Comparison of ENCODE assay signal across 12 cellular contexts in the genomic region with DNA sequence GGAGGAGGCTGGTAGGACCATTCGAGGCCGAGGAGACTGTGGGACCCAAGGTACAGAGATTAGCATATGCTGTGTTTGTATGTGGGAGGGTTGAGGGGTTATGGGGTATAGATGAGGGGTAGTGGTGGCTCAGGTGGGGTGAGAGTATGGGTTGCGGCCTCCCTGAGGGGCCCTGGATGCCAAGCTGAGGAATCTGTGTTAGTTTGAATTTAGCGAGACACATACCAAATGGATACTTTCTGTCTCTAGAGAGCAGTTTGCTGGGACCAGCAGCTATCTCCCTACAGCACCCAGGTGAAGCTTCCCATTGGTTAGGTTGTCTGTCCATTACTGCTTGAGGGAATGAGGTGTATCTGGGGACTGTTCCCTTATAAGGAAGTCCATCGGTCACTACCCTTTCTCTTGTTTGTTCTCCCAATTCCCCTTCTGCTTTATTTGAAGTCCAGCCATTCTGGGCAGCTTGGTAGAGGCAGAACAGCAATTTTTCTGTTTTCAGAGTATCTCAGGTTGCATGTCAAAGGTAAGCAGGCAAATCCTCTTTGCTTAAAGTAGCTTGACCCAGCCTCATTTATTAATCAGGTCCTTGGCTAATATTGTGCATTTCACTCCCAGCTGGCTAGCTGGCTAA. TPM values are rescaled to one million over a fixed set of nuclear protein-coding genes. Genes with fewer than 3 reads are reported as not detected.
DNase-seq lines count a peak whose midpoint lies in the region; ATAC-seq and TF ChIP-seq lines count a peak whose summit lies in the region.
"Had no signal": no experiment of that assay in that cellular context is flagged by ENCODE, and none has a peak within 500 bp of the region (broad histone marks: within the 10 kb centered on the region; RNA-seq: fewer than 3 reads in every experiment).

No MANE protein-coding gene starts in this region.

- intact Hi-C loops in Calu3 (cut with micrococcal nuclease; ENCODE audit: unreplicated experiment), result loop anchor here (1.0 kb wide), 1 partner anchor 12 kb away; no protein-coding TSS in a partner anchor
- intact Hi-C loops in uterus (cut with DNase I; ENCODE audit: low total_unique reads), result no loop called here

- no peak for TF ChIP-seq POLR2A in suprapubic skin (IDR thresholded peaks at IDR 0.05)
- no peak for TF ChIP-seq POLR2A in uterus (IDR thresholded peaks at IDR 0.05)

- peaks cover 67% of the 10 kb centered on the region for H3K4me1 Mint-ChIP-seq in Calu3 (ENCODE audit: low read depth, unreplicated experiment)
- H3K4me1 Mint-ChIP-seq in endodermal cell, result peaks cover 69% of the 10 kb centered on the region

- H3K9me3 Mint-ChIP-seq in Calu3 (ENCODE audit: low read depth, unreplicated experiment), result no peaks in the 10 kb centered on the region
- H3K9me3 Mint-ChIP-seq in endodermal cell, result no peaks in the 10 kb centered on the region
- H3K9me3 Mint-ChIP-seq: T-cell had no signal

- H3K27ac Mint-ChIP-seq in Calu3 (ENCODE audit: unreplicated experiment) (peak overlapping the region; percentile 51), endodermal cell (peak overlapping the region; percentile 90)

- CTCF ChIA-PET in Calu3 (lab: Charles Lee), result interaction anchor here (1.2 to 3.4 kb wide), 5 partner anchors 11 to 196 kb away, joined by 3 to 19 read pairs (median 5); no protein-coding TSS in a partner anchor

- H3K36me3 ChIP-seq in endodermal cell (ENCODE audit: control insufficient read depth, insufficient read depth, low read length) (peaks cover 3% of the 10 kb centered on the region), parathyroid adenoma (ENCODE audit: control insufficient read depth, insufficient read depth, low read length) (no peaks in the 10 kb centered on the region), suprapubic skin (peaks cover 3% of the 10 kb centered on the region), uterus (no peaks in the 10 kb centered on the region)

- TF ChIP-seq CTCF in Calu3 (IDR thresholded peaks at IDR 0.05; ENCODE audit: unreplicated experiment) (no peak), endodermal cell (conservative IDR thresholded peaks at IDR 0.05) (no peak), parathyroid adenoma (IDR thresholded peaks at IDR 0.05) (no peak), suprapubic skin (IDR thresholded peaks at IDR 0.05) (no peak), uterus (IDR thresholded peaks at IDR 0.05) (no peak)

- H3K4me2 ChIP-seq in parathyroid adenoma (ENCODE audit: low read length), result no peak overlapping the region

- no TSS peak for BruUV-seq in Calu3 (replicated peaks; lab: Mats Ljungman, UMichigan)

- H3K9ac ChIP-seq in endodermal cell (ENCODE audit: extremely low read depth, low read length, poor library complexity, severe bottlenecking) (no peak overlapping the region), parathyroid adenoma (no peak overlapping the region)

- H3K4me3 ChIP-seq in endodermal cell (ENCODE audit: low read length), result peak overlapping the region; percentile 2
- no peak overlapping the region for H3K4me3 ChIP-seq in parathyroid adenoma (ENCODE audit: low read depth, low read length)
- no peak overlapping the region for H3K4me3 ChIP-seq in suprapubic skin
- no peak overlapping the region for H3K4me3 ChIP-seq in uterus

- peaks cover 75% of the 10 kb centered on the region for H3K79me2 ChIP-seq in parathyroid adenoma

- H3K27me3 ChIP-seq in endodermal cell (ENCODE audit: control insufficient read depth, insufficient read depth, low read length, poor library complexity, severe bottlenecking) (no peaks in the 10 kb centered on the region), parathyroid adenoma (ENCODE audit: control insufficient read depth, insufficient read depth, low read length) (no peaks in the 10 kb centered on the region), suprapubic skin (no peaks in the 10 kb centered on the region), uterus (no peaks in the 10 kb centered on the region)

- H3K4me1 ChIP-seq in endodermal cell (ENCODE audit: control insufficient read depth, insufficient read depth, low read length) (peaks cover 38% of the 10 kb centered on the region), parathyroid adenoma (peaks cover 38% of the 10 kb centered on the region), suprapubic skin (peaks cover 58% of the 10 kb centered on the region), uterus (peaks cover 0 to 14% of the 10 kb centered on the region in 2 donors)

- H3K4me3 Mint-ChIP-seq in Calu3 (ENCODE audit: low read depth, unreplicated experiment) (peak overlapping the region; percentile 15), endodermal cell (peak overlapping the region; percentile 30)

- H3K27ac ChIP-seq in endodermal cell (ENCODE audit: low read depth, low read length) (no peak overlapping the region), parathyroid adenoma (peak overlapping the region; percentile 1), suprapubic skin (no peak overlapping the region), uterus (no peak overlapping the region)

- peak; percentile 45 for DNase-seq in Calu3
- DNase-seq in NCI-H774 (lab: John Stamatoyannopoulos, UW), result peak; percentile 38
- DNase-seq in endodermal cell, result peak; percentile 77
- no peak for DNase-seq in suprapubic skin (ENCODE audit: low spot score in 2 of 2)
- DNase-seq in uterus, result no peak
- DNase-seq: activated CD8-positive, alpha-beta memory T cell treated with anti-CD3 and anti-CD28 coated beads, Interleukin-2, amount 50 U/mL, for 4 hours; head of caudate nucleus; NCI-H446; T-cell had no signal

- WGBS in endodermal cell (ENCODE audit: insufficient coverage in 1 of 2, insufficient read length in 1 of 2), 2 experiments, result 85 to 88% methylated on average over 4 to 5 of the region's 5 CpGs
- 86% methylated on average over 5 of the region's 5 CpGs for WGBS in suprapubic skin

- H3K36me3 Mint-ChIP-seq in Calu3 (ENCODE audit: insufficient read depth, unreplicated experiment) (peaks cover 26% of the 10 kb centered on the region), endodermal cell (ENCODE audit: low read depth) (peaks cover 6% of the 10 kb centered on the region)

- no peaks in the 10 kb centered on the region for H3K9me3 ChIP-seq in endodermal cell (ENCODE audit: control insufficient read depth, low read length)
- no peaks in the 10 kb centered on the region for H3K9me3 ChIP-seq in parathyroid adenoma (ENCODE audit: control insufficient read depth, low read length)
- no peaks in the 10 kb centered on the region for H3K9me3 ChIP-seq in suprapubic skin
- H3K9me3 ChIP-seq in uterus, result no peaks in the 10 kb centered on the region

- ATAC-seq in GM18498 (IDR thresholded peaks at IDR 0.05; ENCODE audit: unreplicated experiment) (no peak), HG03025 (IDR thresholded peaks at IDR 0.05; ENCODE audit: low FRiP score, unreplicated experiment) (no peak)
- ATAC-seq: T-cell had no signal

- no peak overlapping the region for H2AFZ ChIP-seq in parathyroid adenoma

- TF ChIP-seq EP300 in suprapubic skin (IDR thresholded peaks at IDR 0.05), result no peak

- H3K27me3 Mint-ChIP-seq in Calu3 (ENCODE audit: unreplicated experiment), result no peaks in the 10 kb centered on the region
- H3K27me3 Mint-ChIP-seq in endodermal cell (ENCODE audit: insufficient read depth), result no peaks in the 10 kb centered on the region
- H3K27me3 Mint-ChIP-seq: T-cell had no signal

RNA-seq across cellular contexts. Expression of a gene that starts 15.2 kb away (rescaled TPM):
- total RNA-seq in Calu3 (2022) (234 and 245 TPM in 2 replicates), endodermal cell (100 to 1,000 TPM in 1 of 2 donors, 10 to 100 TPM in 1; 81.5 to 116 TPM), suprapubic skin (10 to 100 TPM; 62.1 to 95.8 (median 74.8) TPM), uterus (10 to 100 TPM; 48.0 to 73.8 (median 57.9) TPM)
- polyA plus RNA-seq in endodermal cell (2013, experiment 1 of 2), result 74.7 TPM
- 71.3 TPM for polyA plus RNA-seq in endodermal cell (2013, experiment 2 of 2)

Comparison
In these comparisons a context has a peak if more than half of its experiments do, and no peak if none do; other contexts are left out.
1. DNase-seq: peak in Calu3 (single experiment), NCI-H774 (single experiment) and endodermal cell (single experiment); none in suprapubic skin (0 of 2) and uterus (0 of 2).